ENCODE assay signal across 24 cellular contexts in genomic region chr4:175929441-175929840, GRCh38.
"Had no signal": no experiment of that assay in that cellular context is flagged by ENCODE, and none has a peak within 500 bp of the region (broad histone marks: within the 10 kb centered on the region; RNA-seq: fewer than 3 reads in every experiment).

No MANE protein-coding gene starts in this region.

- H3K4me3 Mint-ChIP-seq: memory B cell; naive B cell; nephron; neural progenitor cell; stimulated activated effector memory CD8-positive, alpha-beta T cell treated with anti-CD3 and anti-CD28 coated beads, Interleukin-12 subunit alpha, Interleukin-12 subunit beta, amount 100 ng/mL, for 72 hours had no signal

- H3K27me3 Mint-ChIP-seq: memory B cell, naive B cell, progenitor cell of endocrine pancreas had no signal

- H3K9me3 Mint-ChIP-seq: memory B cell; naive B cell; nephron; neural progenitor cell; stimulated activated effector memory CD8-positive, alpha-beta T cell treated with anti-CD3 and anti-CD28 coated beads, Interleukin-12 subunit alpha, Interleukin-12 subunit beta, amount 100 ng/mL, for 72 hours had no signal

- H3K36me3 Mint-ChIP-seq: memory B cell; naive B cell; neural progenitor cell; stimulated activated effector memory CD8-positive, alpha-beta T cell treated with anti-CD3 and anti-CD28 coated beads, Interleukin-12 subunit alpha, Interleukin-12 subunit beta, amount 100 ng/mL, for 72 hours had no signal

- ATAC-seq: esophagus mucosa; gastrocnemius medialis; left lobe of liver; right lobe of liver; stimulated activated effector memory CD8-positive, alpha-beta T cell treated with anti-CD3 and anti-CD28 coated beads, Interleukin-12 subunit alpha, Interleukin-12 subunit beta, amount 100 ng/mL, for 72 hours had no signal

- DNase-seq: dorsolateral prefrontal cortex; effector CD4-positive, alpha-beta T cell; foreskin fibroblast; gastrocnemius medialis; head of caudate nucleus; kidney; naive B cell; right lobe of liver; stimulated activated CD4-positive, alpha-beta T cell treated with anti-CD3 and anti-CD28 coated beads, Interleukin-2, amount 100 ng/mL, for 24 hours; stimulated activated CD4-positive, alpha-beta T cell treated with anti-CD3 and anti-CD28 coated beads, Interleukin-4, amount 100 ng/mL, for 24 hours; stimulated activated naive CD4-positive, alpha-beta T cell treated with Interleukin-2 at 50 U/mL for 16 hours; stomach; thyroid gland; trophoblast cell had no signal

- H3K9ac ChIP-seq: neural progenitor cell, parathyroid adenoma had no signal

- H3K27ac ChIP-seq: dorsolateral prefrontal cortex, epithelial cell of prostate, gastrocnemius medialis, neural progenitor cell, parathyroid adenoma, right lobe of liver, stomach, thyroid gland had no signal

- H3K4me1 Mint-ChIP-seq: naive B cell; nephron; stimulated activated effector memory CD8-positive, alpha-beta T cell treated with anti-CD3 and anti-CD28 coated beads, Interleukin-12 subunit alpha, Interleukin-12 subunit beta, amount 100 ng/mL, for 72 hours had no signal

- H3K27me3 ChIP-seq: dorsolateral prefrontal cortex, gastrocnemius medialis, neural progenitor cell, right lobe of liver, stomach, thyroid gland had no signal

- H3K9me3 ChIP-seq: gastrocnemius medialis, right lobe of liver, stomach, thyroid gland had no signal

- H3K27ac Mint-ChIP-seq: memory B cell; naive B cell; nephron; neural progenitor cell; progenitor cell of endocrine pancreas; stimulated activated effector memory CD8-positive, alpha-beta T cell treated with anti-CD3 and anti-CD28 coated beads, Interleukin-12 subunit alpha, Interleukin-12 subunit beta, amount 100 ng/mL, for 72 hours had no signal

- H2AFZ ChIP-seq: neural progenitor cell, parathyroid adenoma had no signal

- H3K4me1 ChIP-seq: gastrocnemius medialis, neural progenitor cell, parathyroid adenoma, right lobe of liver, stomach, thyroid gland had no signal

- H3K4me2 ChIP-seq: neural progenitor cell had no signal

- H3K36me3 ChIP-seq: gastrocnemius medialis, neural progenitor cell, right lobe of liver, stomach, thyroid gland had no signal

- H3K79me2 ChIP-seq: parathyroid adenoma had no signal

- H3K4me3 ChIP-seq: dorsolateral prefrontal cortex, gastrocnemius medialis, lung, neural progenitor cell, right lobe of liver, stomach, thyroid gland had no signal
